18 cellular contexts compared by ENCODE assay signal in genomic region chr3:179964867-179965266, GRCh38.
DNase-seq lines count a peak whose midpoint lies in the region; ATAC-seq and TF ChIP-seq lines count a peak whose summit lies in the region.
"Had no signal": no experiment of that assay in that cellular context is flagged by ENCODE, and none has a peak within 500 bp of the region (broad histone marks: within the 10 kb centered on the region; RNA-seq: fewer than 3 reads in every experiment).

No MANE protein-coding gene starts in this region.

- no peak for TF ChIP-seq POLR2A in uterus (IDR thresholded peaks at IDR 0.05)

- intact Hi-C loops in natural killer cell (cut with micrococcal nuclease), result no loop called here
- intact Hi-C loops in uterus (cut with DNase I; ENCODE audit: low total_unique reads), result no loop called here

- no peaks in the 10 kb centered on the region for H3F3A ChIP-seq in OCI-LY1 (ENCODE audit: insufficient read depth, low read length)

- TF ChIP-seq CTCF in natural killer cell (IDR thresholded peaks at IDR 0.05) (no peak), OCI-LY1 (IDR thresholded peaks at IDR 0.05; ENCODE audit: low read length) (no peak), GM10248 (IDR thresholded peaks at IDR 0.05; ENCODE audit: control extremely low read depth, extremely low read depth, low read depth, missing control alignments) (no peak), uterus (IDR thresholded peaks at IDR 0.05) (no peak)

- no peak overlapping the region for H3K27ac Mint-ChIP-seq in natural killer cell treated with Interleukin-12 subunit alpha and Interleukin-12 subunit beta and Interleukin-15 and Interleukin-18, amount 100 ng/mL, for 72 hours
- no peak overlapping the region for H3K27ac Mint-ChIP-seq in natural killer cell
- H3K27ac Mint-ChIP-seq: B cell; CD8-positive, alpha-beta T cell; HFFc6 had no signal

- H3K36me3 Mint-ChIP-seq in natural killer cell treated with Interleukin-12 subunit alpha and Interleukin-12 subunit beta and Interleukin-15 and Interleukin-18, amount 100 ng/mL, for 72 hours, result no peaks in the 10 kb centered on the region
- H3K36me3 Mint-ChIP-seq in natural killer cell, result no peaks in the 10 kb centered on the region
- H3K36me3 Mint-ChIP-seq: CD8-positive, alpha-beta T cell had no signal

- peak overlapping the region; percentile 0; the same call in 1 of the 2 replicates for H3K9ac ChIP-seq in OCI-LY1 (ENCODE audit: low read length)
- H3K9ac ChIP-seq: BLaER1 treated with 17β-estradiol and CSF1 and Interleukin-3, amounts not matched to agents 10 nM and 100 nM had no signal

- H3K4me1 Mint-ChIP-seq in natural killer cell treated with Interleukin-12 subunit alpha and Interleukin-12 subunit beta and Interleukin-15 and Interleukin-18, amount 100 ng/mL, for 72 hours (ENCODE audit: low read depth in 2 of 2), result peaks cover 4 to 18% of the 10 kb centered on the region in 2 donors
- peaks cover 0 to 4% of the 10 kb centered on the region in 2 donors for H3K4me1 Mint-ChIP-seq in natural killer cell

- peaks cover 0 to 5% of the 10 kb centered on the region in 2 donors for H3K27me3 Mint-ChIP-seq in natural killer cell treated with Interleukin-12 subunit alpha and Interleukin-12 subunit beta and Interleukin-15 and Interleukin-18, amount 100 ng/mL, for 72 hours
- H3K27me3 Mint-ChIP-seq in natural killer cell (ENCODE audit: low read depth in 2 of 2), result peaks cover 0 to 6% of the 10 kb centered on the region in 2 donors

- CTCF ChIA-PET in GM10248 (lab: Yijun Ruan, JAX), result interaction anchor here (0.7 kb wide), 1 partner anchor 13 kb away, joined by 3 read pairs; no protein-coding TSS in a partner anchor

- H3K79me2 ChIP-seq in OCI-LY1 (ENCODE audit: insufficient read depth, low read length), result no peaks in the 10 kb centered on the region

- no peaks in the 10 kb centered on the region for H3K9me3 ChIP-seq in OCI-LY1 (ENCODE audit: low read length)
- H3K9me3 ChIP-seq in uterus, result no peaks in the 10 kb centered on the region
- no peaks in the 10 kb centered on the region for H3K9me3 ChIP-seq in SJCRH30 (replicated peaks)

- H3K36me3 ChIP-seq in OCI-LY1 (ENCODE audit: insufficient read depth, low read length), result no peaks in the 10 kb centered on the region
- no peaks in the 10 kb centered on the region for H3K36me3 ChIP-seq in uterus
- H3K36me3 ChIP-seq in SJCRH30, result no peaks in the 10 kb centered on the region
- H3K36me3 ChIP-seq: BLaER1 treated with 17β-estradiol and CSF1 and Interleukin-3, amounts not matched to agents 10 nM and 100 nM had no signal

- H3K9me2 ChIP-seq in OCI-LY1 (ENCODE audit: low read depth, low read length), result no peaks in the 10 kb centered on the region

- no peak for DNase-seq in natural killer cell treated with Interleukin-12 subunit alpha and Interleukin-12 subunit beta and Interleukin-15 and Interleukin-18, amount 100 ng/mL, for 72 hours (ENCODE audit: low spot score)
- DNase-seq in natural killer cell (no peak), substantia nigra (lab: John Stamatoyannopoulos, UW) (no peak), GM10248 (ENCODE audit: extremely low spot score) (no peak), uterus (no peak), SJCRH30 (no peak)
- DNase-seq: 8988T; Calu3; CD8-positive, alpha-beta T cell; GOT3; H7; HFFc6; IMR-90 had no signal

- H3K27me3 ChIP-seq in OCI-LY1 (ENCODE audit: insufficient read depth, low read length) (no peaks in the 10 kb centered on the region), uterus (no peaks in the 10 kb centered on the region), SJCRH30 (no peaks in the 10 kb centered on the region)

- H3K9me3 Mint-ChIP-seq in natural killer cell treated with Interleukin-12 subunit alpha and Interleukin-12 subunit beta and Interleukin-15 and Interleukin-18, amount 100 ng/mL, for 72 hours, result no peaks in the 10 kb centered on the region
- peaks cover 0 to 5% of the 10 kb centered on the region in 2 donors for H3K9me3 Mint-ChIP-seq in natural killer cell
- H3K9me3 Mint-ChIP-seq: CD8-positive, alpha-beta T cell; HFFc6 had no signal

- no peak overlapping the region for H3K4me3 Mint-ChIP-seq in natural killer cell treated with Interleukin-12 subunit alpha and Interleukin-12 subunit beta and Interleukin-15 and Interleukin-18, amount 100 ng/mL, for 72 hours
- H3K4me3 Mint-ChIP-seq in natural killer cell, result no peak overlapping the region
- H3K4me3 Mint-ChIP-seq: B cell; CD8-positive, alpha-beta T cell; HFFc6 had no signal

- H3K4me3 ChIP-seq in OCI-LY1 (ENCODE audit: low read depth, low read length, poor library complexity, severe bottlenecking) (no peak overlapping the region), uterus (no peak overlapping the region), SJCRH30 (no peak overlapping the region)
- H3K4me3 ChIP-seq: BLaER1 treated with 17β-estradiol and CSF1 and Interleukin-3, amounts not matched to agents 10 nM and 100 nM had no signal

- no peaks in the 10 kb centered on the region for H4K20me1 ChIP-seq in OCI-LY1 (ENCODE audit: insufficient read depth, low read length)
- H4K20me1 ChIP-seq: BLaER1 treated with 17β-estradiol and CSF1 and Interleukin-3, amounts not matched to agents 10 nM and 100 nM had no signal

- peak; percentile 61 to 69 for ATAC-seq in natural killer cell treated with Interleukin-12 subunit alpha and Interleukin-12 subunit beta and Interleukin-15 and Interleukin-18, amount 100 ng/mL, for 72 hours
- no peak for ATAC-seq in natural killer cell
- ATAC-seq: CD8-positive, alpha-beta T cell; HCT116 had no signal

- no peak overlapping the region for H2AFZ ChIP-seq in OCI-LY1 (ENCODE audit: low read length)

- H3K4me1 ChIP-seq in OCI-LY1 (ENCODE audit: insufficient read depth, low read length, severe bottlenecking), result peaks cover 99% of the 10 kb centered on the region
- no peaks in the 10 kb centered on the region for H3K4me1 ChIP-seq in uterus
- no peaks in the 10 kb centered on the region for H3K4me1 ChIP-seq in SJCRH30

- POLR2A ChIA-PET in GM10248 (lab: Yijun Ruan, JAX), result no interaction called here

- H3K27ac ChIP-seq in OCI-LY1 (ENCODE audit: low read depth, low read length, poor library complexity, severe bottlenecking), result peak overlapping the region; percentile 96
- peak overlapping the region; percentile 56 for H3K27ac ChIP-seq in substantia nigra (ENCODE audit: low read depth, low read length, poor library complexity, severe bottlenecking)
- no peak overlapping the region for H3K27ac ChIP-seq in uterus
- no peak overlapping the region for H3K27ac ChIP-seq in SJCRH30
- H3K27ac ChIP-seq: BLaER1 treated with 17β-estradiol and CSF1 and Interleukin-3, amounts not matched to agents 10 nM and 100 nM; HL-60 had no signal

- peak overlapping the region; percentile 19; the same call in 1 of the 2 replicates for H3K4me2 ChIP-seq in OCI-LY1 (ENCODE audit: low read length)
- H3K4me2 ChIP-seq: BLaER1 treated with 17β-estradiol and CSF1 and Interleukin-3, amounts not matched to agents 10 nM and 100 nM had no signal

Comparison
In these comparisons a context has a peak if more than half of its experiments do, and no peak if none do; other contexts are left out.
1. ATAC-seq: peak in natural killer cell treated with Interleukin-12 subunit alpha and Interleukin-12 subunit beta and Interleukin-15 and Interleukin-18, amount 100 ng/mL, for 72 hours (2 of 2); none in natural killer cell (0 of 3).
2. H3K27ac ChIP-seq: peak in OCI-LY1 (single experiment) and substantia nigra (single experiment); none in uterus (0 of 2) and SJCRH30 (single experiment).